ENCODE assay signal across 19 cellular contexts in genomic region chr15:33160054-33160453, GRCh38. TPM values are rescaled to one million over a fixed set of nuclear protein-coding genes. Genes with fewer than 3 reads are reported as not detected.
A peak's percentile ranks its signal among the peaks of the same experiment; 100 is the strongest.
DNase-seq lines count a peak whose midpoint lies in the region; ATAC-seq and TF ChIP-seq lines count a peak whose summit lies in the region.
"Had no signal": no experiment of that assay in that cellular context is flagged by ENCODE, and none has a peak within 500 bp of the region (broad histone marks: within the 10 kb centered on the region; RNA-seq: fewer than 3 reads in every experiment).

No MANE protein-coding gene starts in this region.

- intact Hi-C loops in psoas muscle (cut with DNase I), result no loop called here

- peaks cover 15% of the 10 kb centered on the region for H3K4me1 ChIP-seq in psoas muscle
- H3K4me1 ChIP-seq: HAP-1, tibial nerve had no signal

- H3K27me3 ChIP-seq in psoas muscle (ENCODE audit: insufficient read depth in 3 of 3, low read length in 2 of 3), result no peaks in the 10 kb centered on the region
- H3K27me3 ChIP-seq: tibial nerve had no signal

- peak overlapping the region; percentile 70 for H3K27ac ChIP-seq in psoas muscle
- H3K27ac ChIP-seq: 22Rv1, tibial nerve had no signal

- 71 to 89% (median 82%) methylated on average over 1 of the region's 1 CpG for WGBS in psoas muscle, 3 donors

- in situ Hi-C loops in astrocyte of the cerebellum (cut with HindIII; ENCODE audit: low sequenced_read_pairs), result no loop called here

- peak; percentile 40 to 58 (median 48) for ATAC-seq in psoas muscle
- ATAC-seq in GM19324 (IDR thresholded peaks at IDR 0.05; ENCODE audit: low FRiP score, unreplicated experiment), result no peak
- ATAC-seq: activated CD8-positive, alpha-beta T cell treated with anti-CD3 and anti-CD28 coated beads for 36 hours; T-cell had no signal

- TF ChIP-seq CTCF in astrocyte of the cerebellum (IDR thresholded peaks at IDR 0.05; ENCODE audit: low read depth, low read length, missing control alignments), result peak; percentile 11
- TF ChIP-seq CTCF in psoas muscle (IDR thresholded peaks at IDR 0.05), result peak; percentile 33

- H3K36me3 ChIP-seq in psoas muscle (ENCODE audit: insufficient read depth in 1 of 2, low read depth in 1 of 2), result no peaks in the 10 kb centered on the region
- H3K36me3 ChIP-seq: HAP-1, tibial nerve had no signal

- H3K4me3 ChIP-seq in astrocyte of the cerebellum (ENCODE audit: low read depth, low read length) (no peak overlapping the region), psoas muscle (no peak overlapping the region)
- H3K4me3 ChIP-seq: HAP-1, skin epidermis, tibial nerve had no signal

- DNase-seq in DMS 273 (lab: John Stamatoyannopoulos, UW; ENCODE audit: unreplicated experiment) (peak; percentile 2), DMS 273 treated with DMSO at 0.1 percent for 48 hours (lab: John Stamatoyannopoulos, UW) (no peak), MV-4-11 (lab: John Stamatoyannopoulos, UW) (peak; percentile 50), astrocyte of the cerebellum (ENCODE audit: low read depth) (no peak), psoas muscle (no peak), NCI-H82 treated with DMSO at 0.1 percent for 48 hours (lab: John Stamatoyannopoulos, UW; ENCODE audit: unreplicated experiment) (no peak), NCI-H1048 (lab: John Stamatoyannopoulos, UW) (no peak)
- DNase-seq: activated CD8-positive, alpha-beta T cell treated with anti-CD3 and anti-CD28 coated beads for 36 hours; activated effector memory CD4-positive, alpha-beta T cell treated with anti-CD3 and anti-CD28 coated beads, Interleukin-2, amount 50 U/mL, for 16 hours; Calu3; NCI-H1436 treated with DMSO at 0.1 percent for 48 hours; NCI-H774; nephron progenitor cell; T-cell had no signal

- H3K9me3 ChIP-seq in psoas muscle, result no peaks in the 10 kb centered on the region
- H3K9me3 ChIP-seq: HAP-1, tibial nerve had no signal

RNA-seq across cellular contexts. Expression of gene FMN1, which starts 34.5 kb away (rescaled TPM):
- 10 to 100 TPM in 2 of 4 donors, 1 to 10 TPM in 2; 2.2 to 20.0 (median 6.4) TPM for total RNA-seq in psoas muscle
- 1 to 10 TPM in 1 of 3 donors, under 1 TPM in 2; 0.21 to 2.5 (median 0.25) TPM for polyA plus RNA-seq in psoas muscle

Comparison
In these comparisons a context has a peak if more than half of its experiments do, and no peak if none do; other contexts are left out.
1. DNase-seq: peak in DMS 273 (single experiment) and MV-4-11 (single experiment); none in DMS 273 treated with DMSO at 0.1 percent for 48 hours (single experiment), astrocyte of the cerebellum (single experiment), psoas muscle (0 of 2), NCI-H82 treated with DMSO at 0.1 percent for 48 hours (single experiment) and NCI-H1048 (single experiment).